Comparison of ENCODE assay signal across 14 cellular contexts in the genomic region with DNA sequence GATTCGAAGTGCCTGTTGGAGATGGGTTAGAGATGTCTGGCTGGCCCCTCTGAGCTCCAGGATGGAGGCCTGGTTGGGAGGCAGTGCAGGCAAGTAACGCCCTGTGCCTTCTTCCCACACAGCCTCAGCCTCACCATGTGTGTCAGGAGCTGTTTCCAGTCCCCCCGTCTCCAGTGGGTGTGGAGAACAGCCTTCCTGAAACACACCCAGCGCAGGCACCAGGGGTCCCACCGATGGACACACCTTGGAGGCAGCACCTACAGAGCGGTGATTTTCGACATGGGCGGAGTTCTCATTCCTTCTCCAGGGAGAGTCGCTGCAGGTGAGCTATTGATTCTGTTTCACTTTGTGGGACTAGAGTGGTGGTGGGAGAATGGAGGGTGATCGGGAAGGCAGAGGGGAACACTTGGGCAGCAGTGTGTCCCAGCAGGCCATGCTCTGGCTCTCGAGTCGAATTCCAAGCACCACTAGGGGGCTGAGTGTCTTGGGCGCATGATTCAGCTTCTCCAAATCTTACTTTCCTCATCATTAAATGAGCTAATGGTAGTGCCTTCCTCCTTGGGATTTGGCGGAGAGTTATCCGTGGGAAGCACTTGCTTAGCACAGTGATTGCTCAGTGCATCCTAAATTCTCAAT. TPM values are rescaled to one million over a fixed set of nuclear protein-coding genes. Genes with fewer than 3 reads are reported as not detected.
DNase-seq lines count a peak whose midpoint lies in the region; TF ChIP-seq lines count a peak whose summit lies in the region.
"Had no signal": no experiment of that assay in that cellular context is flagged by ENCODE, and none has a peak within 500 bp of the region (broad histone marks: within the 10 kb centered on the region; RNA-seq: fewer than 3 reads in every experiment).

No MANE protein-coding gene starts in this region.

- no TSS peak for BruUV-seq in PC-9 (replicated peaks; lab: Mats Ljungman, UMichigan)

- H3K79me2 ChIP-seq in PC-9 (ENCODE audit: low read depth) = peaks cover 1% of the 10 kb centered on the region; the same call in 1 of the 2 replicates

- WGBS in esophagus squamous epithelium, 2 donors = 74 to 93% methylated on average over 8 to 13 of the region's 15 CpGs

- H2AFZ ChIP-seq in PC-9 = no peak overlapping the region

- H3F3A ChIP-seq in PC-9 (ENCODE audit: insufficient read depth, low read depth) = no peaks in the 10 kb centered on the region

- TF ChIP-seq CTCF in GM10248 (IDR thresholded peaks at IDR 0.05; ENCODE audit: control extremely low read depth, extremely low read depth, low read depth, missing control alignments) (peak; percentile 22), PC-9 (conservative IDR thresholded peaks at IDR 0.05) (0 out of 2 replicates have a peak, but pooled peaks have one; percentile 30), epithelial cell of proximal tubule (conservative IDR thresholded peaks at IDR 0.05; ENCODE audit: low read depth, low read length) (peak; percentile 41), esophagus squamous epithelium (IDR thresholded peaks at IDR 0.05) (no peak)

- H3K27me3 ChIP-seq in PC-9 (ENCODE audit: insufficient read depth, low read depth) (no peaks in the 10 kb centered on the region), esophagus squamous epithelium (no peaks in the 10 kb centered on the region)
- H3K27me3 ChIP-seq: spleen had no signal

- H3K4me1 ChIP-seq in PC-9 (replicated peaks; ENCODE audit: insufficient read depth) (no peaks in the 10 kb centered on the region), esophagus squamous epithelium (peaks cover 0 to 2% (median 0%) of the 10 kb centered on the region in 3 donors)

- no peaks in the 10 kb centered on the region; the same call in 1 of the 2 replicates for H3K36me3 ChIP-seq in PC-9 (ENCODE audit: low read depth)
- H3K36me3 ChIP-seq in esophagus squamous epithelium = peaks cover 0 to 54% (median 7%) of the 10 kb centered on the region in 3 donors

- no peaks in the 10 kb centered on the region for H4K20me1 ChIP-seq in PC-9 (ENCODE audit: insufficient read depth)

- TF ChIP-seq POLR2A in esophagus squamous epithelium (IDR thresholded peaks at IDR 0.05) = no peak

- no peaks in the 10 kb centered on the region for H3K9me2 ChIP-seq in PC-9 (ENCODE audit: insufficient read depth)

- no peak overlapping the region for H3K4me2 ChIP-seq in PC-9

- peak; percentile 14 for DNase-seq in AG08395 (ENCODE audit: low spot score)
- DNase-seq in GM10248 (ENCODE audit: extremely low spot score) = no peak
- DNase-seq in PC-9 = no peak
- no peak for DNase-seq in epithelial cell of proximal tubule (ENCODE audit: low read depth)
- no peak for DNase-seq in head of caudate nucleus
- no peak for DNase-seq in LoVo (ENCODE audit: low spot score)
- DNase-seq in dedifferentiated amniotic fluid mesenchymal stem cell (ENCODE audit: extremely low spot score) = no peak
- DNase-seq in esophagus squamous epithelium (lab: John Stamatoyannopoulos, UW) = no peak
- DNase-seq: activated CD4-positive, alpha-beta T cell treated with anti-CD3 and anti-CD28 coated beads, Interleukin-2, amount 50 U/mL, for 48 hours; amygdala; DMS79 treated with DMSO at 0.1 percent for 48 hours; mucosa of descending colon; spleen; stimulated activated naive CD4-positive, alpha-beta T cell had no signal

- POLR2A ChIA-PET in GM10248 (lab: Yijun Ruan, JAX) = no interaction called here
- POLR2A ChIA-PET in PC-9 (lab: Charles Lee; ENCODE audit: unreplicated experiment) = no interaction called here

- intact Hi-C loops in PC-9 (cut with micrococcal nuclease; ENCODE audit: unreplicated experiment) = no loop called here
- intact Hi-C loops in head of caudate nucleus (cut with DNase I) = no loop called here
- intact Hi-C loops in esophagus squamous epithelium (cut with DNase I) = no loop called here

- no peaks in the 10 kb centered on the region for H3K9me3 ChIP-seq in PC-9 (ENCODE audit: insufficient read depth, low read depth)
- no peaks in the 10 kb centered on the region for H3K9me3 ChIP-seq in esophagus squamous epithelium
- H3K9me3 ChIP-seq: mucosa of descending colon, spleen had no signal

- H3K27ac ChIP-seq in PC-9 (no peak overlapping the region), esophagus squamous epithelium (no peak overlapping the region)
- H3K27ac ChIP-seq: spleen had no signal

- CTCF ChIA-PET in GM10248 (lab: Yijun Ruan, JAX) (interaction anchor here (0.8 to 2.5 kb wide), 9 partner anchors 8 to 124 kb away, joined by 3 to 8 read pairs (median 3); no protein-coding TSS in a partner anchor), PC-9 (lab: Charles Lee) (interaction anchor here (0.6 kb wide), 1 partner anchor 424 kb away, joined by 11 read pairs; no protein-coding TSS in a partner anchor)

- no peak overlapping the region for H3K4me3 ChIP-seq in PC-9
- H3K4me3 ChIP-seq in epithelial cell of proximal tubule (ENCODE audit: low read depth, low read length) = no peak overlapping the region
- no peak overlapping the region for H3K4me3 ChIP-seq in esophagus squamous epithelium
- H3K4me3 ChIP-seq: mucosa of descending colon, spleen had no signal

RNA-seq across cellular contexts. Expression of a gene that starts 6.8 kb away (rescaled TPM):
- 29.1 and 30.3 TPM in 2 replicates for total RNA-seq in PC-9 (2021)
- total RNA-seq in epithelial cell of proximal tubule = 11.5 and 15.6 TPM in 2 replicates
- 10 to 100 TPM; 13.9 to 20.4 (median 16.6) TPM for total RNA-seq in esophagus squamous epithelium

RNA-seq across cellular contexts. Expression of a gene that starts 6.9 kb away (rescaled TPM):
- total RNA-seq in PC-9 (2021) (13.2 and 15.8 TPM in 2 replicates), epithelial cell of proximal tubule (13.7 and 19.9 TPM in 2 replicates), esophagus squamous epithelium (10 to 100 TPM in 3 of 4 donors, 1 to 10 TPM in 1; 9.2 to 16.8 (median 10.8) TPM)

Comparison
In these comparisons a context has a peak if more than half of its experiments do, and no peak if none do; other contexts are left out.
1. CTCF ChIP-seq: peak in GM10248 (single experiment), PC-9 (single experiment) and epithelial cell of proximal tubule (single experiment); none in esophagus squamous epithelium (0 of 6).